Comparison of ENCODE assay signal across 11 cellular contexts in genomic region chr3:87900061-87900460, GRCh38.
A peak's percentile ranks its signal among the peaks of the same experiment; 100 is the strongest.
DNase-seq lines count a peak whose midpoint lies in the region; ATAC-seq and TF ChIP-seq lines count a peak whose summit lies in the region.
"Had no signal": no experiment of that assay in that cellular context is flagged by ENCODE, and none has a peak within 500 bp of the region (broad histone marks: within the 10 kb centered on the region; RNA-seq: fewer than 3 reads in every experiment).

No MANE protein-coding gene starts in this region.

- peak; percentile 31 to 34 for DNase-seq in AML-193 (lab: John Stamatoyannopoulos, UW)
- peak; percentile 7 for DNase-seq in RKO (ENCODE audit: low spot score)
- no peak for DNase-seq in glutamatergic neuron
- DNase-seq in CD1c-positive myeloid dendritic cell (ENCODE audit: extremely low spot score), result no peak
- DNase-seq in NCI-H146 (lab: John Stamatoyannopoulos, UW), result no peak
- no peak for DNase-seq in G401 (ENCODE audit: low spot score)
- no peak for DNase-seq in KG1 (lab: John Stamatoyannopoulos, UW)
- DNase-seq: activated CD4-positive, alpha-beta T cell treated with anti-CD3 and anti-CD28 coated beads, Interleukin-2, amount 50 U/mL, for 48 hours; MG63; stimulated activated CD4-positive, alpha-beta T cell treated with anti-CD3 and anti-CD28 coated beads, Interleukin-4, amount 100 ng/mL, for 24 hours had no signal

- H3K36me3 Mint-ChIP-seq in glutamatergic neuron (ENCODE audit: unreplicated experiment), result no peaks in the 10 kb centered on the region

- H3K27ac Mint-ChIP-seq in glutamatergic neuron (ENCODE audit: unreplicated experiment), result no peak overlapping the region

- H3K27me3 Mint-ChIP-seq in glutamatergic neuron (ENCODE audit: unreplicated experiment), result no peaks in the 10 kb centered on the region

- no peaks in the 10 kb centered on the region for H3K4me1 Mint-ChIP-seq in glutamatergic neuron (ENCODE audit: low read depth, unreplicated experiment)

- H3K9me3 Mint-ChIP-seq in glutamatergic neuron (ENCODE audit: unreplicated experiment), result no peaks in the 10 kb centered on the region

- no peak overlapping the region for H3K4me3 Mint-ChIP-seq in glutamatergic neuron (ENCODE audit: unreplicated experiment)

- peak; percentile 80 for ATAC-seq in GM19351 (IDR thresholded peaks at IDR 0.05; ENCODE audit: unreplicated experiment)

- peak; percentile 15 for TF ChIP-seq CTCF in glutamatergic neuron (IDR thresholded peaks at IDR 0.05; ENCODE audit: partially characterized antibody, unreplicated experiment)

- in situ Hi-C loops in G401 (cut with HindIII; ENCODE audit: low sequenced_read_pairs), result no loop called here

Comparison
In these comparisons a context has a peak if more than half of its experiments do, and no peak if none do; other contexts are left out.
1. DNase-seq: peak in AML-193 (2 of 2) and RKO (single experiment); none in glutamatergic neuron (single experiment), CD1c-positive myeloid dendritic cell (single experiment), NCI-H146 (single experiment), G401 (single experiment) and KG1 (single experiment).